Comparison of ENCODE assay signal across 8 cellular contexts in the genomic region with DNA sequence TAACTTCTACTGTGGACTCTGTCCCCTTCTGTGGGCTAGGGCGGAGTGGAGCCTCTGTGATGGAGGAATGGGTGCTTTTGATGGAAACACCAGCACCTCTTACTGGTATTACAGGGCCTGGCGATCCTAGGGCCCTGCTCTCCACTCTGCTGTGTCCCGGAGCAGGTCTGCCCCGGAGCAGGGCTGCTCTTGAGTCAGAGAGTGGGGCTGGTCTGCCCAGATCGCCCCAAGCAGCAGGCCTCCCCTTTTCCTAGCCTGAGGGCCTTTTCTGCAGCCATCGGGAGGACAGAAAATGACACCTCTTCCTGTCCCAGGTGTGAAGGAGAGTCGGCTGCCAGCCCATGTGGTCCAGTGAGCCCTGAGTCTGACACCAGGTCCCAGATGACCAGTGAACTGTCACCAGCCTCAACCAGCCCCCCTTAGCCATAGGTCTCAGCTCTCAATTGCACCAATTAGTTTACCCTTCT. TPM values are rescaled to one million over a fixed set of nuclear protein-coding genes. Genes with fewer than 3 reads are reported as not detected.
DNase-seq lines count a peak whose midpoint lies in the region; ATAC-seq and TF ChIP-seq lines count a peak whose summit lies in the region.

No MANE protein-coding gene starts in this region.

- H3K36me3 ChIP-seq in cardiac muscle cell (peaks cover 31% of the 10 kb centered on the region), KMS-11 (ENCODE audit: insufficient read depth) (peaks cover 26% of the 10 kb centered on the region; the same call in 1 of the 2 replicates)

- H3K4me1 ChIP-seq in cardiac muscle cell (ENCODE audit: low read depth) (peaks cover 6% of the 10 kb centered on the region), KMS-11 (ENCODE audit: low read depth, poor library complexity, severe bottlenecking) (peaks cover 16% of the 10 kb centered on the region)

- H3K9me3 ChIP-seq in cardiac muscle cell (ENCODE audit: low read depth) = no peaks in the 10 kb centered on the region

- peak in 1 of 2 donors; percentile 12 for DNase-seq in cardiac muscle cell (ENCODE audit: low read depth in 1 of 2, low spot score in 1 of 2)
- DNase-seq in cardiac septum (ENCODE audit: low spot score) = no peak
- no peak for DNase-seq in astrocyte of the cerebellum (ENCODE audit: low read depth)
- DNase-seq in lower leg skin (ENCODE audit: low spot score in 2 of 2) = no peak
- no peak for DNase-seq in type B pancreatic cell (ENCODE audit: extremely low spot score, unreplicated experiment)
- DNase-seq in foreskin melanocyte = no peak

- intact Hi-C loops in cardiac septum (cut with DNase I) (loop anchor here (5.0 kb wide), 1 partner anchor 49 kb away; a partner anchor contains a TSS), lower leg skin (cut with DNase I; ENCODE audit: low total_unique reads) (no loop called here)

- peak overlapping the region; percentile 79 for H2AFZ ChIP-seq in KMS-11 (ENCODE audit: low read depth)

- peak overlapping the region; percentile 95 for H3K4me2 ChIP-seq in KMS-11

- peak overlapping the region; percentile 83 for H3K27ac Mint-ChIP-seq in type B pancreatic cell

- no peak for TF ChIP-seq CTCF in cardiac muscle cell (IDR thresholded peaks at IDR 0.05; ENCODE audit: low read depth, low read length)
- no peak for TF ChIP-seq CTCF in KMS-11 (conservative IDR thresholded peaks at IDR 0.05; ENCODE audit: low read depth, low read length)
- TF ChIP-seq CTCF in astrocyte of the cerebellum (IDR thresholded peaks at IDR 0.05; ENCODE audit: low read depth, low read length, missing control alignments) = no peak
- no peak for TF ChIP-seq CTCF in lower leg skin (IDR thresholded peaks at IDR 0.05)
- TF ChIP-seq CTCF in type B pancreatic cell (conservative IDR thresholded peaks at IDR 0.05) = no peak

- peak overlapping the region; percentile 89 for H3K9ac ChIP-seq in KMS-11

- H3K4me3 Mint-ChIP-seq in type B pancreatic cell = peak overlapping the region; percentile 95

- H3K27me3 ChIP-seq in cardiac muscle cell (no peaks in the 10 kb centered on the region), KMS-11 (ENCODE audit: insufficient read depth, low read depth) (no peaks in the 10 kb centered on the region)

- 10 to 18% methylated on average over 7 of the region's 7 CpGs for WGBS in lower leg skin, 2 donors

- H3K36me3 Mint-ChIP-seq in type B pancreatic cell = peaks cover 32% of the 10 kb centered on the region

- peaks cover 30% of the 10 kb centered on the region for H3K79me2 ChIP-seq in KMS-11 (ENCODE audit: insufficient read depth, low read depth)

- in situ Hi-C loops in astrocyte of the cerebellum (cut with HindIII; ENCODE audit: low sequenced_read_pairs) = no loop called here

- no peaks in the 10 kb centered on the region for H3K9me3 Mint-ChIP-seq in type B pancreatic cell

- no peak for ATAC-seq in GM18519 (IDR thresholded peaks at IDR 0.05; ENCODE audit: low FRiP score, unreplicated experiment)

- H4K20me1 ChIP-seq in KMS-11 (ENCODE audit: insufficient read depth) = no peaks in the 10 kb centered on the region

- no peak for TF ChIP-seq POLR2A in lower leg skin (IDR thresholded peaks at IDR 0.05)

- peaks cover 15% of the 10 kb centered on the region for H3K4me1 Mint-ChIP-seq in type B pancreatic cell (ENCODE audit: unreplicated experiment)

- H3K4me3 ChIP-seq in cardiac muscle cell (peak overlapping the region; percentile 96), KMS-11 (IDR thresholded peaks at IDR 0.05; ENCODE audit: insufficient read depth, low read depth, low read length) (no peak overlapping the region), astrocyte of the cerebellum (ENCODE audit: low read depth, low read length) (peak overlapping the region; percentile 75), lower leg skin (ENCODE audit: low read depth, poor library complexity, severe bottlenecking) (peak overlapping the region; percentile 83)

- no peaks in the 10 kb centered on the region for H3K27me3 Mint-ChIP-seq in type B pancreatic cell

- peak overlapping the region; percentile 96 for H3K27ac ChIP-seq in cardiac muscle cell
- H3K27ac ChIP-seq in KMS-11 = peak overlapping the region; percentile 41

RNA-seq across cellular contexts. Expression of a gene that starts 1.4 kb away (rescaled TPM):
- total RNA-seq in cardiac muscle cell (26.7 and 34.2 TPM in 2 replicates), cardiac septum (12.6 TPM), lower leg skin (10 to 100 TPM; 22.4 to 47.5 (median 36.1) TPM), type B pancreatic cell (ENCODE audit: low replicate concordance) (34.3 and 35.4 TPM in 2 replicates)
- polyA plus RNA-seq in cardiac muscle cell = 6.9 and 8.9 TPM in 2 replicates

RNA-seq across cellular contexts. Expression of a gene that starts 42.7 kb away (rescaled TPM):
- 9.9 and 11.6 TPM in 2 replicates for total RNA-seq in cardiac muscle cell
- 14.2 and 15.9 TPM in 2 replicates for polyA plus RNA-seq in cardiac muscle cell
- total RNA-seq in cardiac septum = 5.4 TPM
- 10 to 100 TPM in 3 of 4 donors, 1 to 10 TPM in 1; 9.0 to 25.0 (median 14.0) TPM for total RNA-seq in lower leg skin
- 13.3 and 16.6 TPM in 2 replicates for total RNA-seq in type B pancreatic cell (ENCODE audit: low replicate concordance)

RNA-seq across cellular contexts. Expression of a gene that starts 49.5 kb away (rescaled TPM):
- total RNA-seq in cardiac muscle cell (18.2 and 22.1 TPM in 2 replicates), cardiac septum (7.4 TPM), lower leg skin (10 to 100 TPM; 20.9 to 47.8 (median 30.4) TPM), type B pancreatic cell (ENCODE audit: low replicate concordance) (19.5 and 25.2 TPM in 2 replicates)
- polyA plus RNA-seq in cardiac muscle cell = 8.0 and 9.6 TPM in 2 replicates
